8 cellular contexts compared by ENCODE assay signal in genomic region chr3:40523781-40524180, GRCh38. TPM values are rescaled to one million over a fixed set of nuclear protein-coding genes. Genes with fewer than 3 reads are reported as not detected.
DNase-seq lines count a peak whose midpoint lies in the region; TF ChIP-seq lines count a peak whose summit lies in the region.

No MANE protein-coding gene starts in this region.

- peak overlapping the region; percentile 94; the same call in 1 of the 2 replicates for H3K9ac ChIP-seq in iPS-20b (ENCODE audit: low read depth, low read length)

- H3K27me3 ChIP-seq in iPS-20b (ENCODE audit: insufficient read depth, low read length) (no peaks in the 10 kb centered on the region), stomach (no peaks in the 10 kb centered on the region)

- H3K4me1 ChIP-seq in iPS-20b (ENCODE audit: insufficient read depth, low read length) (peaks cover 3% of the 10 kb centered on the region; the same call in 1 of the 2 replicates), stomach (peaks cover 11 to 38% (median 30%) of the 10 kb centered on the region in 4 donors)

- no peak for TF ChIP-seq POLR2A in stomach (IDR thresholded peaks at IDR 0.05)

- H3K27ac ChIP-seq in iPS-20b (ENCODE audit: low read length): no peak overlapping the region
- peak overlapping the region in 4 of 5 donors; percentile 89 to 94 (median 90) for H3K27ac ChIP-seq in stomach

- peaks cover 43% of the 10 kb centered on the region for H3K36me3 Mint-ChIP-seq in activated CD4-positive, alpha-beta memory T cell treated with anti-CD3 and anti-CD28 coated beads, Interleukin-2, amount 10 ng/mL, durations not matched to agents 7 days and 5 days (ENCODE audit: low read depth)

- H3K4me1 Mint-ChIP-seq in activated CD4-positive, alpha-beta memory T cell treated with anti-CD3 and anti-CD28 coated beads, Interleukin-2, amount 10 ng/mL, durations not matched to agents 7 days and 5 days: peaks cover 30% of the 10 kb centered on the region

- intact Hi-C loops in stomach (cut with DNase I; ENCODE audit: low total_unique reads): no loop called here

- H3K27ac Mint-ChIP-seq in activated CD4-positive, alpha-beta memory T cell treated with anti-CD3 and anti-CD28 coated beads, Interleukin-2, amount 10 ng/mL, durations not matched to agents 7 days and 5 days: no peak overlapping the region

- peaks cover 14% of the 10 kb centered on the region for H3K36me3 ChIP-seq in iPS-20b (ENCODE audit: insufficient read depth, low read depth, low read length)
- H3K36me3 ChIP-seq in stomach: peaks cover 7 to 24% (median 21%) of the 10 kb centered on the region in 4 donors

- TF ChIP-seq EP300 in stomach (IDR thresholded peaks at IDR 0.05): no peak

- no peak for TF ChIP-seq CTCF in stomach (IDR thresholded peaks at IDR 0.05)

- no peaks in the 10 kb centered on the region for H3K9me3 Mint-ChIP-seq in activated CD4-positive, alpha-beta memory T cell treated with anti-CD3 and anti-CD28 coated beads, Interleukin-2, amount 10 ng/mL, durations not matched to agents 7 days and 5 days

- H3K4me3 ChIP-seq in iPS-20b (ENCODE audit: low read length) (peak overlapping the region; percentile 95), stomach (peak overlapping the region in 2 of 4 donors; percentile 52 to 89)

- no peaks in the 10 kb centered on the region for H3K27me3 Mint-ChIP-seq in activated CD4-positive, alpha-beta memory T cell treated with anti-CD3 and anti-CD28 coated beads, Interleukin-2, amount 10 ng/mL, durations not matched to agents 7 days and 5 days

- CTCF ChIA-PET in activated CD4-positive, alpha-beta memory T cell treated with anti-CD3 and anti-CD28 coated beads, Interleukin-2, amount 10 ng/mL, durations not matched to agents 7 days and 5 days (lab: Charles Lee): interaction anchor here (0.6 to 3.6 kb wide), 5 partner anchors 17 to 1662 kb away, joined by 3 to 24 read pairs (median 4); partner anchors contain the start of genes RPL14 and ZNF620

- POLR2A ChIA-PET in activated CD4-positive, alpha-beta memory T cell treated with anti-CD3 and anti-CD28 coated beads, Interleukin-2, amount 10 ng/mL, durations not matched to agents 7 days and 5 days (lab: Charles Lee): interaction anchor here (0.7 to 3.7 kb wide), 13 partner anchors 7 to 71 kb away, joined by 3 to 46 read pairs (median 6); partner anchors contain the start of genes RPL14, ZNF619 and ZNF620

- 14 to 53% (median 29%) methylated on average over 2 of the region's 2 CpGs for WGBS in stomach, 5 donors

- peak overlapping the region; percentile 94 for H3K4me3 Mint-ChIP-seq in activated CD4-positive, alpha-beta memory T cell treated with anti-CD3 and anti-CD28 coated beads, Interleukin-2, amount 10 ng/mL, durations not matched to agents 7 days and 5 days

- DNase-seq in NCI-H2227 treated with DMSO at 0.1 percent for 48 hours (lab: John Stamatoyannopoulos, UW) (peak; percentile 1), NCI-H2227 (lab: John Stamatoyannopoulos, UW; ENCODE audit: unreplicated experiment) (no peak), stomach (no peak), inferior parietal cortex (ENCODE audit: extremely low spot score) (no peak), NCI-H446 (lab: John Stamatoyannopoulos, UW) (no peak)
- no peak for DNase-seq in activated CD4-positive, alpha-beta memory T cell treated with anti-CD3 and anti-CD28 coated beads, Interleukin-2, amount 10 ng/mL, durations not matched to agents 7 days and 5 days
- no peak for DNase-seq in effector CD8-positive, alpha-beta T cell (lab: John Stamatoyannopoulos, UW)

- no peaks in the 10 kb centered on the region for H3K9me3 ChIP-seq in iPS-20b (ENCODE audit: insufficient read depth, low read depth, low read length)
- H3K9me3 ChIP-seq in stomach: no peaks in the 10 kb centered on the region

RNA-seq across cellular contexts. Expression of gene ZNF621, which starts 1.0 kb away (rescaled TPM):
- 10 to 100 TPM; 24.9 to 25.7 TPM for total RNA-seq in activated CD4-positive, alpha-beta memory T cell treated with anti-CD3 and anti-CD28 coated beads, Interleukin-2, amount 10 ng/mL, durations not matched to agents 7 days and 5 days
- 10 to 100 TPM in 4 of 5 donors, 1 to 10 TPM in 1; 6.7 to 56.0 (median 30.4) TPM for total RNA-seq in stomach
- 1 to 10 TPM; 5.7 to 9.0 (median 8.5) TPM for polyA plus RNA-seq in stomach

RNA-seq across cellular contexts. Expression of gene ZNF620, which starts 17.9 kb away (rescaled TPM):
- total RNA-seq in activated CD4-positive, alpha-beta memory T cell treated with anti-CD3 and anti-CD28 coated beads, Interleukin-2, amount 10 ng/mL, durations not matched to agents 7 days and 5 days: 1 to 10 TPM; 6.1 to 6.3 TPM
- total RNA-seq in stomach: 10 to 100 TPM in 1 of 5 donors, 1 to 10 TPM in 3, not detected in 1; 1.3 to 77.0 (median 4.2) TPM
- polyA plus RNA-seq in stomach: 1 to 10 TPM in 2 of 3 donors, under 1 TPM in 1; 0.92 to 1.9 (median 1.0) TPM

RNA-seq across cellular contexts. Expression of gene ZNF619, which starts 46.9 kb away (rescaled TPM):
- total RNA-seq in activated CD4-positive, alpha-beta memory T cell treated with anti-CD3 and anti-CD28 coated beads, Interleukin-2, amount 10 ng/mL, durations not matched to agents 7 days and 5 days: 10 to 100 TPM; 10.5 to 10.6 TPM
- 100 to 1,000 TPM in 1 of 5 donors, 10 to 100 TPM in 2, 1 to 10 TPM in 2; 1.2 to 137 (median 11.0) TPM for total RNA-seq in stomach
- polyA plus RNA-seq in stomach: 1 to 10 TPM in 2 of 3 donors, under 1 TPM in 1; 0.83 to 1.5 (median 1.1) TPM
